In the genomic region with DNA sequence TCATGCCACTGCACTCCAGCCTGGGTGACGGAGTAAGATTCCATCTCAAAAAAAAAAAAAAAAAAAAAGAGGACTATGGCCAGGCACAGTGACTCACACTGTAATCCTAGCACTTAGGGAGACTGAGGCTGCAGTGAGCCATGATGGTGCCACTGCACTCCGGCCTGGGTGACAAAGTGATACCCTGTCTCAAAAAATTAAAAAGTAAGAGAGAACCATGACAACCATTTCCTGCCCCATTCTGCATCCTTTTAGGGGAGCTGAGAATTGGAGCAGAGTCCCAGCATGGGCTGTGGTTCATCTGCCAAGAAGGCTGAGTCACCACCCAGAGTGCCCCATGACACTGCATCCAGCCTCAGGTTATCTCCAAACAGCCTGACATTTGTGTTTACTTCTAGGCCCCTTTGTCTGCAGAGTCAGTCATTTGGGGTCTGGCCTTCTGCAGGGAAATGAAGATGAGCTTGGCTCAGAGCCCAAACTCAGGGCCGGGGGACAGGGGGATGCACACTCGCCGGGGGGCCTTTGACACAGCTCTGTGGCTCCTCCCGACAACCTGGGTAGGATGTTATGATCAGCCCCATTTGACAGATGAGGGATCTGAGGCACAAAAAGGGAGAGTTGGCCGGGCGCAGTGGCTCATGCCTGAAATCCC, we compare ENCODE assay signal across 1 cellular context.
TF ChIP-seq lines count a peak whose summit lies in the region.

No MANE protein-coding gene starts in this region.

TF ChIP-seq in K562, 482 proteins besides CTCF, POLR2A, EP300 and RAD21 (continued from another document and continues in another):
- no peak for TF ChIP-seq SUPT5H (IDR thresholded peaks at IDR 0.05)
- no peak for TF ChIP-seq ZC3H4 (CRISPR knock-in tag; IDR thresholded peaks at IDR 0.05; ENCODE audit: borderline replicate concordance)
- no peak for TF ChIP-seq ZNF551 (CRISPR knock-in tag; IDR thresholded peaks at IDR 0.05)
- TF ChIP-seq TEAD2 (tag; IDR thresholded peaks at IDR 0.05): no peak
- no peak for TF ChIP-seq DIDO1 (tag; IDR thresholded peaks at IDR 0.05; ENCODE audit: low read depth)
- peak; percentile 57 for TF ChIP-seq TAF9B (IDR thresholded peaks at IDR 0.05; ENCODE audit: partially characterized antibody)
- no peak for TF ChIP-seq MCM7 (IDR thresholded peaks at IDR 0.05)
- TF ChIP-seq SAFB (IDR thresholded peaks at IDR 0.05; ENCODE audit: borderline replicate concordance, low read depth, low read length): no peak
- peak; percentile 40 for TF ChIP-seq RBM25 (IDR thresholded peaks at IDR 0.05; ENCODE audit: low read depth, low read length, severe bottlenecking)
- TF ChIP-seq, protein P1, sequence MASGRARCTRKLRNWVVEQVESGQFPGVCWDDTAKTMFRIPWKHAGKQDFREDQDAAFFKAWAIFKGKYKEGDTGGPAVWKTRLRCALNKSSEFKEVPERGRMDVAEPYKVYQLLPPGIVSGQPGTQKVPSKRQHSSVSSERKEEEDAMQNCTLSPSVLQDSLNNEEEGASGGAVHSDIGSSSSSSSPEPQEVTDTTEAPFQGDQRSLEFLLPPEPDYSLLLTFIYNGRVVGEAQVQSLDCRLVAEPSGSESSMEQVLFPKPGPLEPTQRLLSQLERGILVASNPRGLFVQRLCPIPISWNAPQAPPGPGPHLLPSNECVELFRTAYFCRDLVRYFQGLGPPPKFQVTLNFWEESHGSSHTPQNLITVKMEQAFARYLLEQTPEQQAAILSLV (tag; IDR thresholded peaks at IDR 0.05): no peak
- TF ChIP-seq, protein P2, sequence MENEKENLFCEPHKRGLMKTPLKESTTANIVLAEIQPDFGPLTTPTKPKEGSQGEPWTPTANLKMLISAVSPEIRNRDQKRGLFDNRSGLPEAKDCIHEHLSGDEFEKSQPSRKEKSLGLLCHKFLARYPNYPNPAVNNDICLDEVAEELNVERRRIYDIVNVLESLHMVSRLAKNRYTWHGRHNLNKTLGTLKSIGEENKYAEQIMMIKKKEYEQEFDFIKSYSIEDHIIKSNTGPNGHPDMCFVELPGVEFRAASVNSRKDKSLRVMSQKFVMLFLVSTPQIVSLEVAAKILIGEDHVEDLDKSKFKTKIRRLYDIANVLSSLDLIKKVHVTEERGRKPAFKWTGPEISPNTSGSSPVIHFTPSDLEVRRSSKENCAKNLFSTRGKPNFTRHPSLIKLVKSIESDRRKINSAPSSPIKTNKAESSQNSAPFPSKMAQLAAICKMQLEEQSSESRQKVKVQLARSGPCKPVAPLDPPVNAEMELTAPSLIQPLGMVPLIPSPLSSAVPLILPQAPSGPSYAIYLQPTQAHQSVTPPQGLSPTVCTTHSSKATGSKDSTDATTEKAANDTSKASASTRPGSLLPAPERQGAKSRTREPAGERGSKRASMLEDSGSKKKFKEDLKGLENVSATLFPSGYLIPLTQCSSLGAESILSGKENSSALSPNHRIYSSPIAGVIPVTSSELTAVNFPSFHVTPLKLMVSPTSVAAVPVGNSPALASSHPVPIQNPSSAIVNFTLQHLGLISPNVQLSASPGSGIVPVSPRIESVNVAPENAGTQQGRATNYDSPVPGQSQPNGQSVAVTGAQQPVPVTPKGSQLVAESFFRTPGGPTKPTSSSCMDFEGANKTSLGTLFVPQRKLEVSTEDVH (IDR thresholded peaks at IDR 0.05; ENCODE audit: low read depth, partially characterized antibody): no peak
- 0 out of 2 replicates have a peak, but pooled peaks have one; percentile 31 for TF ChIP-seq ATF7 (IDR thresholded peaks at IDR 0.05)
- TF ChIP-seq NR2C2 (CRISPR knock-in tag; IDR thresholded peaks at IDR 0.05): no peak
- peak; percentile 65; the same call in 1 of the 2 replicates for TF ChIP-seq NR2C2 (tag; IDR thresholded peaks at IDR 0.05)
- no peak for TF ChIP-seq PHF21A (IDR thresholded peaks at IDR 0.05; ENCODE audit: borderline replicate concordance, low read depth)
- peak; percentile 69 for TF ChIP-seq ZBTB7A (IDR thresholded peaks at IDR 0.05; ENCODE audit: borderline replicate concordance, control insufficient read depth, low read depth, low read length)
- peak; percentile 88 for TF ChIP-seq MAFG (tag; conservative IDR thresholded peaks at IDR 0.05)
- peak; percentile 72 for TF ChIP-seq ZNF384 (IDR thresholded peaks at IDR 0.05; ENCODE audit: low read depth, low read length)
- peak; percentile 82; the same call in 1 of the 2 replicates for TF ChIP-seq ADNP (tag; IDR thresholded peaks at IDR 0.05)
- TF ChIP-seq BCOR (IDR thresholded peaks at IDR 0.05): peak; percentile 68
- no peak for TF ChIP-seq ZNF75A (CRISPR knock-in tag; IDR thresholded peaks at IDR 0.05)
- peak; percentile 61 for TF ChIP-seq NCOR1 (IDR thresholded peaks at IDR 0.05)
- TF ChIP-seq, protein P3, sequence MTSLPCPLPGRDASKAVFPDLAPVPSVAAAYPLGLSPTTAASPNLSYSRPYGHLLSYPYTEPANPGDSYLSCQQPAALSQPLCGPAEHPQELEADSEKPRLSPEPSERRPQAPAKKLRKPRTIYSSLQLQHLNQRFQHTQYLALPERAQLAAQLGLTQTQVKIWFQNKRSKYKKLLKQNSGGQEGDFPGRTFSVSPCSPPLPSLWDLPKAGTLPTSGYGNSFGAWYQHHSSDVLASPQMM (CRISPR knock-in tag; IDR thresholded peaks at IDR 0.05): no peak
- TF ChIP-seq, protein P4, sequence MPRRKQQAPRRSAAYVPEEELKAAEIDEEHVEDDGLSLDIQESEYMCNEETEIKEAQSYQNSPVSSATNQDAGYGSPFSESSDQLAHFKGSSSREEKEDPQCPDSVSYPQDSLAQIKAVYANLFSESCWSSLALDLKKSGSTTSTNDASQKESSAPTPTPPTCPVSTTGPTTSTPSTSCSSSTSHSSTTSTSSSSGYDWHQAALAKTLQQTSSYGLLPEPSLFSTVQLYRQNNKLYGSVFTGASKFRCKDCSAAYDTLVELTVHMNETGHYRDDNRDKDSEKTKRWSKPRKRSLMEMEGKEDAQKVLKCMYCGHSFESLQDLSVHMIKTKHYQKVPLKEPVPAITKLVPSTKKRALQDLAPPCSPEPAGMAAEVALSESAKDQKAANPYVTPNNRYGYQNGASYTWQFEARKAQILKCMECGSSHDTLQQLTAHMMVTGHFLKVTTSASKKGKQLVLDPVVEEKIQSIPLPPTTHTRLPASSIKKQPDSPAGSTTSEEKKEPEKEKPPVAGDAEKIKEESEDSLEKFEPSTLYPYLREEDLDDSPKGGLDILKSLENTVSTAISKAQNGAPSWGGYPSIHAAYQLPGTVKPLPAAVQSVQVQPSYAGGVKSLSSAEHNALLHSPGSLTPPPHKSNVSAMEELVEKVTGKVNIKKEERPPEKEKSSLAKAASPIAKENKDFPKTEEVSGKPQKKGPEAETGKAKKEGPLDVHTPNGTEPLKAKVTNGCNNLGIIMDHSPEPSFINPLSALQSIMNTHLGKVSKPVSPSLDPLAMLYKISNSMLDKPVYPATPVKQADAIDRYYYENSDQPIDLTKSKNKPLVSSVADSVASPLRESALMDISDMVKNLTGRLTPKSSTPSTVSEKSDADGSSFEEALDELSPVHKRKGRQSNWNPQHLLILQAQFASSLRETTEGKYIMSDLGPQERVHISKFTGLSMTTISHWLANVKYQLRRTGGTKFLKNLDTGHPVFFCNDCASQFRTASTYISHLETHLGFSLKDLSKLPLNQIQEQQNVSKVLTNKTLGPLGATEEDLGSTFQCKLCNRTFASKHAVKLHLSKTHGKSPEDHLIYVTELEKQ (CRISPR knock-in tag; IDR thresholded peaks at IDR 0.05): no peak
- TF ChIP-seq CTBP1 (IDR thresholded peaks at IDR 0.05; ENCODE audit: borderline replicate concordance): peak; percentile 66
- TF ChIP-seq, protein P5, sequence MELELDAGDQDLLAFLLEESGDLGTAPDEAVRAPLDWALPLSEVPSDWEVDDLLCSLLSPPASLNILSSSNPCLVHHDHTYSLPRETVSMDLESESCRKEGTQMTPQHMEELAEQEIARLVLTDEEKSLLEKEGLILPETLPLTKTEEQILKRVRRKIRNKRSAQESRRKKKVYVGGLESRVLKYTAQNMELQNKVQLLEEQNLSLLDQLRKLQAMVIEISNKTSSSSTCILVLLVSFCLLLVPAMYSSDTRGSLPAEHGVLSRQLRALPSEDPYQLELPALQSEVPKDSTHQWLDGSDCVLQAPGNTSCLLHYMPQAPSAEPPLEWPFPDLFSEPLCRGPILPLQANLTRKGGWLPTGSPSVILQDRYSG (tag; conservative IDR thresholded peaks at IDR 0.05; ENCODE audit: low read depth): peak; percentile 38; the same call in 1 of the 2 replicates
- TF ChIP-seq, protein P6, sequence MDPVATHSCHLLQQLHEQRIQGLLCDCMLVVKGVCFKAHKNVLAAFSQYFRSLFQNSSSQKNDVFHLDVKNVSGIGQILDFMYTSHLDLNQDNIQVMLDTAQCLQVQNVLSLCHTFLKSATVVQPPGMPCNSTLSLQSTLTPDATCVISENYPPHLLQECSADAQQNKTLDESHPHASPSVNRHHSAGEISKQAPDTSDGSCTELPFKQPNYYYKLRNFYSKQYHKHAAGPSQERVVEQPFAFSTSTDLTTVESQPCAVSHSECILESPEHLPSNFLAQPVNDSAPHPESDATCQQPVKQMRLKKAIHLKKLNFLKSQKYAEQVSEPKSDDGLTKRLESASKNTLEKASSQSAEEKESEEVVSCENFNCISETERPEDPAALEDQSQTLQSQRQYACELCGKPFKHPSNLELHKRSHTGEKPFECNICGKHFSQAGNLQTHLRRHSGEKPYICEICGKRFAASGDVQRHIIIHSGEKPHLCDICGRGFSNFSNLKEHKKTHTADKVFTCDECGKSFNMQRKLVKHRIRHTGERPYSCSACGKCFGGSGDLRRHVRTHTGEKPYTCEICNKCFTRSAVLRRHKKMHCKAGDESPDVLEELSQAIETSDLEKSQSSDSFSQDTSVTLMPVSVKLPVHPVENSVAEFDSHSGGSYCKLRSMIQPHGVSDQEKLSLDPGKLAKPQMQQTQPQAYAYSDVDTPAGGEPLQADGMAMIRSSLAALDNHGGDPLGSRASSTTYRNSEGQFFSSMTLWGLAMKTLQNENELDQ (CRISPR knock-in tag; IDR thresholded peaks at IDR 0.05; ENCODE audit: borderline replicate concordance): no peak
- TF ChIP-seq, protein P7, sequence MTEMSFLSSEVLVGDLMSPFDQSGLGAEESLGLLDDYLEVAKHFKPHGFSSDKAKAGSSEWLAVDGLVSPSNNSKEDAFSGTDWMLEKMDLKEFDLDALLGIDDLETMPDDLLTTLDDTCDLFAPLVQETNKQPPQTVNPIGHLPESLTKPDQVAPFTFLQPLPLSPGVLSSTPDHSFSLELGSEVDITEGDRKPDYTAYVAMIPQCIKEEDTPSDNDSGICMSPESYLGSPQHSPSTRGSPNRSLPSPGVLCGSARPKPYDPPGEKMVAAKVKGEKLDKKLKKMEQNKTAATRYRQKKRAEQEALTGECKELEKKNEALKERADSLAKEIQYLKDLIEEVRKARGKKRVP (CRISPR knock-in tag; IDR thresholded peaks at IDR 0.05): no peak
- TF ChIP-seq, protein P8, sequence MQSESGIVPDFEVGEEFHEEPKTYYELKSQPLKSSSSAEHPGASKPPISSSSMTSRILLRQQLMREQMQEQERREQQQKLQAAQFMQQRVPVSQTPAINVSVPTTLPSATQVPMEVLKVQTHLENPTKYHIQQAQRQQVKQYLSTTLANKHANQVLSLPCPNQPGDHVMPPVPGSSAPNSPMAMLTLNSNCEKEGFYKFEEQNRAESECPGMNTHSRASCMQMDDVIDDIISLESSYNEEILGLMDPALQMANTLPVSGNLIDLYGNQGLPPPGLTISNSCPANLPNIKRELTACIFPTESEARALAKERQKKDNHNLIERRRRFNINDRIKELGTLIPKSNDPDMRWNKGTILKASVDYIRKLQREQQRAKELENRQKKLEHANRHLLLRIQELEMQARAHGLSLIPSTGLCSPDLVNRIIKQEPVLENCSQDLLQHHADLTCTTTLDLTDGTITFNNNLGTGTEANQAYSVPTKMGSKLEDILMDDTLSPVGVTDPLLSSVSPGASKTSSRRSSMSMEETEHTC (IDR thresholded peaks at IDR 0.05): peak; percentile 21; the same call in 1 of the 2 replicates
- TF ChIP-seq, protein P9, sequence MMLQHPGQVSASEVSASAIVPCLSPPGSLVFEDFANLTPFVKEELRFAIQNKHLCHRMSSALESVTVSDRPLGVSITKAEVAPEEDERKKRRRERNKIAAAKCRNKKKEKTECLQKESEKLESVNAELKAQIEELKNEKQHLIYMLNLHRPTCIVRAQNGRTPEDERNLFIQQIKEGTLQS (IDR thresholded peaks at IDR 0.05): peak; percentile 94
- TF ChIP-seq, protein P9 (CRISPR knock-in tag; conservative IDR thresholded peaks at IDR 0.05): 0 out of 2 replicates have a peak, but pooled peaks have one; percentile 32
- TF ChIP-seq, protein P10, sequence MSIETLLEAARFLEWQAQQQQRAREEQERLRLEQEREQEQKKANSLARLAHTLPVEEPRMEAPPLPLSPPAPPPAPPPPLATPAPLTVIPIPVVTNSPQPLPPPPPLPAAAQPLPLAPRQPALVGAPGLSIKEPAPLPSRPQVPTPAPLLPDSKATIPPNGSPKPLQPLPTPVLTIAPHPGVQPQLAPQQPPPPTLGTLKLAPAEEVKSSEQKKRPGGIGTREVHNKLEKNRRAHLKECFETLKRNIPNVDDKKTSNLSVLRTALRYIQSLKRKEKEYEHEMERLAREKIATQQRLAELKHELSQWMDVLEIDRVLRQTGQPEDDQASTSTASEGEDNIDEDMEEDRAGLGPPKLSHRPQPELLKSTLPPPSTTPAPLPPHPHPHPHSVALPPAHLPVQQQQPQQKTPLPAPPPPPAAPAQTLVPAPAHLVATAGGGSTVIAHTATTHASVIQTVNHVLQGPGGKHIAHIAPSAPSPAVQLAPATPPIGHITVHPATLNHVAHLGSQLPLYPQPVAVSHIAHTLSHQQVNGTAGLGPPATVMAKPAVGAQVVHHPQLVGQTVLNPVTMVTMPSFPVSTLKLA (conservative IDR thresholded peaks at IDR 0.05): peak; percentile 30 to 70; a peak in 2 of 4 replicates
- TF ChIP-seq GATAD2A (IDR thresholded peaks at IDR 0.05): peak; percentile 76; the same call in 1 of the 2 replicates
- peak; percentile 75; the same call in 1 of the 2 replicates for TF ChIP-seq LCOR (CRISPR knock-in tag; IDR thresholded peaks at IDR 0.05)
- TF ChIP-seq, protein P11, sequence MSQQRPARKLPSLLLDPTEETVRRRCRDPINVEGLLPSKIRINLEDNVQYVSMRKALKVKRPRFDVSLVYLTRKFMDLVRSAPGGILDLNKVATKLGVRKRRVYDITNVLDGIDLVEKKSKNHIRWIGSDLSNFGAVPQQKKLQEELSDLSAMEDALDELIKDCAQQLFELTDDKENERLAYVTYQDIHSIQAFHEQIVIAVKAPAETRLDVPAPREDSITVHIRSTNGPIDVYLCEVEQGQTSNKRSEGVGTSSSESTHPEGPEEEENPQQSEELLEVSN (IDR thresholded peaks at IDR 0.05; ENCODE audit: borderline replicate concordance in 1 of 2, extremely low read depth in 1 of 2, insufficient read depth in 1 of 2, insufficient read length in 1 of 2, low read depth in 1 of 2, low read length in 1 of 2, poor library complexity in 1 of 2, severe bottlenecking in 1 of 2): no peak
- peak; percentile 52 for TF ChIP-seq TCF3 (CRISPR knock-in tag; IDR thresholded peaks at IDR 0.05)
- no peak for TF ChIP-seq MAZ (CRISPR knock-in tag; conservative IDR thresholded peaks at IDR 0.05 in 1 of 2, IDR thresholded peaks at IDR 0.05 in 1 of 2)
- peak; percentile 68 to 83; a peak in 3 of 4 replicates for TF ChIP-seq KDM1A (IDR thresholded peaks at IDR 0.05)
- TF ChIP-seq SMARCC2 (IDR thresholded peaks at IDR 0.05; ENCODE audit: low read depth): peak; percentile 84
- TF ChIP-seq HNRNPH1 (optimal IDR thresholded peaks at IDR 0.05; ENCODE audit: low read depth, low read length): no peak
